In the genomic region with DNA sequence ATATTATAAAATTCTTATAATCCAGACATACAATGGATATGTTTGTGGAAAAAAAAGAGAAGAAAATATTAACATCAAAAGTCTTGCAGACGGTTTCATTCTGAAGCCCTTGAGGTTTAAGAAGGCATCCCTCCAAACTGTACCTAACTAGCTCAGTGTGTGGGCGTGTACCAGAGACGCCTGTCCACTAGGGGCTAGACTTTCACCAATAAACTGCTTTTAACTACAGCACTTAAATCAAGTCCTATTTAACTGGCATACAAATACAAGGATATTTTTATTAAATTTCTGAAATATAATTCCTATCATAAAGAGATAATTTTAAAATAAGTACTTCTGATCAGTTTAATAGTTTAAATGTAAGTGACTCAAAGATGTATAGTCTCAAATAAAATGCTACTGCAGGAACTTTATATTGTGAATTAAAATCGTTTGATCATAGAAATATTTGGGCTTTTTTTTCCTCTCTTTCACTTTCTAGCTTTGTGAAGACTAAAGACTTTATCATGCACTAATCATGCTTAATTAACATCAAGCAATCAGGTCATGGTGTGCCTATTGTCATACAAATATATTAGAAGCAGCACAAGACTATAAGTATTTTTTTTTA, we compare ENCODE assay signal across 7 cellular contexts.
DNase-seq lines count a peak whose midpoint lies in the region; ATAC-seq and TF ChIP-seq lines count a peak whose summit lies in the region.

No MANE protein-coding gene starts in this region.

- no peak overlapping the region for H3K27ac ChIP-seq in liver (ENCODE audit: low read depth in 1 of 2, low read length in 2 of 2)

- WGBS in liver = 41% methylated on average over 4 of the region's 4 CpGs

- no peak overlapping the region for H3K9ac ChIP-seq in liver (ENCODE audit: low read depth in 1 of 2, low read length in 2 of 2)

- no peaks in the 10 kb centered on the region for H3K4me1 ChIP-seq in liver (ENCODE audit: control insufficient read depth in 4 of 4, insufficient read depth in 4 of 4, low read length in 3 of 4)

- no peaks in the 10 kb centered on the region for H3K9me3 Mint-ChIP-seq in stimulated activated naive CD8-positive, alpha-beta T cell treated with anti-CD3 and anti-CD28 coated beads, Interleukin-15, amount 100 ng/mL, for 72 hours

- H3K9me3 ChIP-seq in liver (ENCODE audit: control insufficient read depth in 4 of 4, low read length in 3 of 4) = no peaks in the 10 kb centered on the region

- no peaks in the 10 kb centered on the region for H3K27me3 Mint-ChIP-seq in stimulated activated naive CD8-positive, alpha-beta T cell treated with anti-CD3 and anti-CD28 coated beads, Interleukin-15, amount 100 ng/mL, for 72 hours

- peak; percentile 68 for TF ChIP-seq CTCF in LNCaP clone FGC (IDR thresholded peaks at IDR 0.05; ENCODE audit: control insufficient read depth, extremely low read depth, insufficient read depth)
- TF ChIP-seq CTCF in WI38 (IDR thresholded peaks at IDR 0.05; ENCODE audit: low read depth, low read length) = peak; percentile 55
- TF ChIP-seq CTCF in liver (IDR thresholded peaks at IDR 0.05; ENCODE audit: low read depth, low read length, missing input control) = peak; percentile 34

- H3K4me3 ChIP-seq in LNCaP clone FGC (ENCODE audit: low read depth, low read length) = no peak overlapping the region
- no peak overlapping the region for H3K4me3 ChIP-seq in WI38 (ENCODE audit: low read depth, low read length)
- H3K4me3 ChIP-seq in liver (ENCODE audit: low read depth in 1 of 3, low read length in 3 of 3) = no peak overlapping the region

- no peaks in the 10 kb centered on the region for H3K4me1 Mint-ChIP-seq in stimulated activated naive CD8-positive, alpha-beta T cell treated with anti-CD3 and anti-CD28 coated beads, Interleukin-15, amount 100 ng/mL, for 72 hours

- ATAC-seq in GM18511 (IDR thresholded peaks at IDR 0.05; ENCODE audit: unreplicated experiment) (peak; percentile 57), HG03378 (IDR thresholded peaks at IDR 0.05; ENCODE audit: unreplicated experiment) (no peak)
- no peak for ATAC-seq in stimulated activated naive CD8-positive, alpha-beta T cell treated with anti-CD3 and anti-CD28 coated beads, Interleukin-15, amount 100 ng/mL, for 72 hours

- H3K27ac Mint-ChIP-seq in stimulated activated naive CD8-positive, alpha-beta T cell treated with anti-CD3 and anti-CD28 coated beads, Interleukin-15, amount 100 ng/mL, for 72 hours = no peak overlapping the region

- no peaks in the 10 kb centered on the region for H3K36me3 ChIP-seq in liver (ENCODE audit: control insufficient read depth in 4 of 4, insufficient read depth in 3 of 4, low read depth in 1 of 4, low read length in 3 of 4)

- peak in 1 of 2 donors; percentile 21 for TF ChIP-seq RAD21 in liver (IDR thresholded peaks at IDR 0.05)

- no peaks in the 10 kb centered on the region for H3K27me3 ChIP-seq in liver (ENCODE audit: control insufficient read depth in 4 of 4, insufficient read depth in 4 of 4, low read length in 3 of 4)

- peak; percentile 6 for DNase-seq in LNCaP clone FGC (ENCODE audit: low read depth)
- DNase-seq in activated T-cell treated with anti-CD3 and anti-CD28 coated beads, Interleukin-2, amount 50 U/mL, for 1 hour = no peak
- no peak for DNase-seq in stimulated activated naive CD8-positive, alpha-beta T cell treated with anti-CD3 and anti-CD28 coated beads, Interleukin-15, amount 100 ng/mL, for 72 hours

- no peak overlapping the region for H3K4me3 Mint-ChIP-seq in stimulated activated naive CD8-positive, alpha-beta T cell treated with anti-CD3 and anti-CD28 coated beads, Interleukin-15, amount 100 ng/mL, for 72 hours

TF ChIP-seq in liver, 16 proteins besides CTCF, POLR2A, EP300 and RAD21:
- TF ChIP-seq GABPA (IDR thresholded peaks at IDR 0.05 in 1 of 2, conservative IDR thresholded peaks at IDR 0.05 in 1 of 2) (no peak), EGR1 (IDR thresholded peaks at IDR 0.05; ENCODE audit: low read depth in 2 of 2) (no peak), RXRA (IDR thresholded peaks at IDR 0.05) (no peak), FOXA2 (IDR thresholded peaks at IDR 0.05) (no peak), JUND (IDR thresholded peaks at IDR 0.05) (no peak), YY1 (IDR thresholded peaks at IDR 0.05) (no peak), TAF1 (conservative IDR thresholded peaks at IDR 0.05) (no peak), NR2F2 (IDR thresholded peaks at IDR 0.05) (no peak), HNF4G (IDR thresholded peaks at IDR 0.05) (no peak), FOXA1 (IDR thresholded peaks at IDR 0.05) (no peak), HNF4A (conservative IDR thresholded peaks at IDR 0.05) (no peak), SP1 (IDR thresholded peaks at IDR 0.05) (no peak)
- TF ChIP-seq, protein P1, sequence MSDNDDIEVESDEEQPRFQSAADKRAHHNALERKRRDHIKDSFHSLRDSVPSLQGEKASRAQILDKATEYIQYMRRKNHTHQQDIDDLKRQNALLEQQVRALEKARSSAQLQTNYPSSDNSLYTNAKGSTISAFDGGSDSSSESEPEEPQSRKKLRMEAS (IDR thresholded peaks at IDR 0.05) = no peak
- TF ChIP-seq, protein P2, sequence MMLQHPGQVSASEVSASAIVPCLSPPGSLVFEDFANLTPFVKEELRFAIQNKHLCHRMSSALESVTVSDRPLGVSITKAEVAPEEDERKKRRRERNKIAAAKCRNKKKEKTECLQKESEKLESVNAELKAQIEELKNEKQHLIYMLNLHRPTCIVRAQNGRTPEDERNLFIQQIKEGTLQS (IDR thresholded peaks at IDR 0.05) = no peak
- TF ChIP-seq, protein P3, sequence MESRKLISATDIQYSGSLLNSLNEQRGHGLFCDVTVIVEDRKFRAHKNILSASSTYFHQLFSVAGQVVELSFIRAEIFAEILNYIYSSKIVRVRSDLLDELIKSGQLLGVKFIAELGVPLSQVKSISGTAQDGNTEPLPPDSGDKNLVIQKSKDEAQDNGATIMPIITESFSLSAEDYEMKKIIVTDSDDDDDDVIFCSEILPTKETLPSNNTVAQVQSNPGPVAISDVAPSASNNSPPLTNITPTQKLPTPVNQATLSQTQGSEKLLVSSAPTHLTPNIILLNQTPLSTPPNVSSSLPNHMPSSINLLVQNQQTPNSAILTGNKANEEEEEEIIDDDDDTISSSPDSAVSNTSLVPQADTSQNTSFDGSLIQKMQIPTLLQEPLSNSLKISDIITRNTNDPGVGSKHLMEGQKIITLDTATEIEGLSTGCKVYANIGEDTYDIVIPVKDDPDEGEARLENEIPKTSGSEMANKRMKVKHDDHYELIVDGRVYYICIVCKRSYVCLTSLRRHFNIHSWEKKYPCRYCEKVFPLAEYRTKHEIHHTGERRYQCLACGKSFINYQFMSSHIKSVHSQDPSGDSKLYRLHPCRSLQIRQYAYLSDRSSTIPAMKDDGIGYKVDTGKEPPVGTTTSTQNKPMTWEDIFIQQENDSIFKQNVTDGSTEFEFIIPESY (IDR thresholded peaks at IDR 0.05) = no peak
- TF ChIP-seq, protein P4, sequence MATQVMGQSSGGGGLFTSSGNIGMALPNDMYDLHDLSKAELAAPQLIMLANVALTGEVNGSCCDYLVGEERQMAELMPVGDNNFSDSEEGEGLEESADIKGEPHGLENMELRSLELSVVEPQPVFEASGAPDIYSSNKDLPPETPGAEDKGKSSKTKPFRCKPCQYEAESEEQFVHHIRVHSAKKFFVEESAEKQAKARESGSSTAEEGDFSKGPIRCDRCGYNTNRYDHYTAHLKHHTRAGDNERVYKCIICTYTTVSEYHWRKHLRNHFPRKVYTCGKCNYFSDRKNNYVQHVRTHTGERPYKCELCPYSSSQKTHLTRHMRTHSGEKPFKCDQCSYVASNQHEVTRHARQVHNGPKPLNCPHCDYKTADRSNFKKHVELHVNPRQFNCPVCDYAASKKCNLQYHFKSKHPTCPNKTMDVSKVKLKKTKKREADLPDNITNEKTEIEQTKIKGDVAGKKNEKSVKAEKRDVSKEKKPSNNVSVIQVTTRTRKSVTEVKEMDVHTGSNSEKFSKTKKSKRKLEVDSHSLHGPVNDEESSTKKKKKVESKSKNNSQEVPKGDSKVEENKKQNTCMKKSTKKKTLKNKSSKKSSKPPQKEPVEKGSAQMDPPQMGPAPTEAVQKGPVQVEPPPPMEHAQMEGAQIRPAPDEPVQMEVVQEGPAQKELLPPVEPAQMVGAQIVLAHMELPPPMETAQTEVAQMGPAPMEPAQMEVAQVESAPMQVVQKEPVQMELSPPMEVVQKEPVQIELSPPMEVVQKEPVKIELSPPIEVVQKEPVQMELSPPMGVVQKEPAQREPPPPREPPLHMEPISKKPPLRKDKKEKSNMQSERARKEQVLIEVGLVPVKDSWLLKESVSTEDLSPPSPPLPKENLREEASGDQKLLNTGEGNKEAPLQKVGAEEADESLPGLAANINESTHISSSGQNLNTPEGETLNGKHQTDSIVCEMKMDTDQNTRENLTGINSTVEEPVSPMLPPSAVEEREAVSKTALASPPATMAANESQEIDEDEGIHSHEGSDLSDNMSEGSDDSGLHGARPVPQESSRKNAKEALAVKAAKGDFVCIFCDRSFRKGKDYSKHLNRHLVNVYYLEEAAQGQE (IDR thresholded peaks at IDR 0.05) = no peak
